8 cellular contexts compared by ENCODE assay signal in the genomic region with DNA sequence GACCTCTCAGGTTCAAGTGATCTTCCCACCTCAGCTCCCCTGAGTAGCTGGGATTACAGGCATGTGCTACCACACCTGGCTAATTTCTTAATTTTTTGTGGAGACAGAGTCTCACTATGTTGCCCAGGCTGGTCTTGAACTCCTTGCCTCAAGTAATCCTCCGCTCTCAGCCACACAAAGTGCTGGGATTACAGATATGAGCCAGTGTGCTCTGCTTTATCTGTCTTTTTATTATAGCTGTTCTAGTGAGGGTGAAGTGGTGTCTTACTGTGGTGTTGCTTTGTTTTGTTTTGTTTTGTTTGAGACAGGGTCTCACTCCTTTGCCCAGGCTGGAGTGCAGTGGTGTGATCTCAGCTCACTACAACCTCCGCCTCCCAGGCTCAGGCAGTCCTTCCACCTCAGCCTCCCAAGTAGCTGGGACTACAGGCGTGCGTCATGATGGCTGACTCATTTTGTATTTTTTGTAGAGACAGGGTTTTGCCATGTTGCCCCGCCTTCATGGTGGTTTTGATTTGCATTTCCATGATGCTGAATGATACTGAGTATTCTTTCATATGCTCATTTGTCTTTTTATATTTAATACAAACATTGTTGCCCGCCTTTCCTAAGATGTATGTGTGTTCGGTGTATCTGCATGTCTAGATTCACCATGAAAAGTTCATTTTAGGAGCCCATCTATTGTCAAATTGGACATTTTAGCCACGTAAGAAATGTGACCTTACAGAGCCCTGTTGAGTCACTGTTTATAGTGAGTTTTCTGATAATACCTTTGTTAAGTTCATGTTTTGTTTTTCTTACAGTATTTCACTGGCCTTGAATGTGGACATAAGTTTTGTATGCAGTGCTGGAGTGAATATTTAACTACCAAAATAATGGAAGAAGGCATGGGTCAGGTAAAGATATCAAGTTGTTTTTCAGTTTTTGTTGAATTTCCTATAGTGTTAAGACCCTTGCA.
DNase-seq lines count a peak whose midpoint lies in the region; TF ChIP-seq lines count a peak whose summit lies in the region.

No MANE protein-coding gene starts in this region.

- H3K9me3 Mint-ChIP-seq in IgD-negative memory B cell = no peaks in the 10 kb centered on the region

- TF ChIP-seq CTCF in sigmoid colon (IDR thresholded peaks at IDR 0.05) = no peak

- peaks cover 28% of the 10 kb centered on the region for H3K36me3 ChIP-seq in SJCRH30
- peaks cover 0 to 28% (median 4%) of the 10 kb centered on the region in 4 donors for H3K36me3 ChIP-seq in sigmoid colon

- H3K27me3 Mint-ChIP-seq in IgD-negative memory B cell = no peaks in the 10 kb centered on the region

- H3K27me3 ChIP-seq in SJCRH30 = no peaks in the 10 kb centered on the region
- no peaks in the 10 kb centered on the region for H3K27me3 ChIP-seq in sigmoid colon

- TF ChIP-seq POLR2A in sigmoid colon (IDR thresholded peaks at IDR 0.05) = no peak

- H3K9me3 ChIP-seq in SJCRH30 (replicated peaks) (no peaks in the 10 kb centered on the region), sigmoid colon (no peaks in the 10 kb centered on the region)

- intact Hi-C loops in sigmoid colon (cut with DNase I) = no loop called here

- no peak overlapping the region for H3K27ac ChIP-seq in SJCRH30
- no peak overlapping the region for H3K27ac ChIP-seq in sigmoid colon

- peaks cover 13 to 19% (median 13%) of the 10 kb centered on the region in 3 donors for H3K4me1 Mint-ChIP-seq in IgD-negative memory B cell

- WGBS in sigmoid colon, 2 donors = 93 to 94% methylated on average over 8 of the region's 8 CpGs

- DNase-seq in activated T-cell treated with anti-CD3 and anti-CD28 coated beads for 4 hours (peak; percentile 8), fibroblast of gingiva (ENCODE audit: low read depth) (peak; percentile 29), SJCRH30 (no peak), sigmoid colon (no peak), NCI-H748 treated with DMSO at 0.1 percent for 48 hours (lab: John Stamatoyannopoulos, UW) (no peak), pons (ENCODE audit: low spot score) (no peak)
- peak; percentile 8 to 28 (median 22) for DNase-seq in stimulated activated CD4-positive, alpha-beta T cell treated with anti-CD3 and anti-CD28 coated beads, TNF-alpha, amount 100 ng/mL, for 24 hours (ENCODE audit: low read depth in 3 of 3)

- peaks cover 11% of the 10 kb centered on the region for H3K36me3 Mint-ChIP-seq in IgD-negative memory B cell

- H3K4me1 ChIP-seq in SJCRH30 (no peaks in the 10 kb centered on the region), sigmoid colon (no peaks in the 10 kb centered on the region)

- peak overlapping the region in 2 of 3 donors; percentile 10 to 69 for H3K27ac Mint-ChIP-seq in IgD-negative memory B cell

- peak overlapping the region in 1 of 4 donors; percentile 27 for H3K4me3 Mint-ChIP-seq in IgD-negative memory B cell

- TF ChIP-seq EP300 in sigmoid colon (IDR thresholded peaks at IDR 0.05) = no peak

- no peak overlapping the region for H3K4me3 ChIP-seq in SJCRH30
- H3K4me3 ChIP-seq in sigmoid colon = no peak overlapping the region

Comparison
In these comparisons a context has a peak if more than half of its experiments do, and no peak if none do; other contexts are left out.
1. DNase-seq: peak in activated T-cell treated with anti-CD3 and anti-CD28 coated beads for 4 hours (single experiment), fibroblast of gingiva (single experiment) and stimulated activated CD4-positive, alpha-beta T cell treated with anti-CD3 and anti-CD28 coated beads, TNF-alpha, amount 100 ng/mL, for 24 hours (3 of 3); none in SJCRH30 (0 of 2), sigmoid colon (single experiment), NCI-H748 treated with DMSO at 0.1 percent for 48 hours (single experiment) and pons (single experiment).